ENCODE assay signal across 2 cellular contexts in the genomic region with DNA sequence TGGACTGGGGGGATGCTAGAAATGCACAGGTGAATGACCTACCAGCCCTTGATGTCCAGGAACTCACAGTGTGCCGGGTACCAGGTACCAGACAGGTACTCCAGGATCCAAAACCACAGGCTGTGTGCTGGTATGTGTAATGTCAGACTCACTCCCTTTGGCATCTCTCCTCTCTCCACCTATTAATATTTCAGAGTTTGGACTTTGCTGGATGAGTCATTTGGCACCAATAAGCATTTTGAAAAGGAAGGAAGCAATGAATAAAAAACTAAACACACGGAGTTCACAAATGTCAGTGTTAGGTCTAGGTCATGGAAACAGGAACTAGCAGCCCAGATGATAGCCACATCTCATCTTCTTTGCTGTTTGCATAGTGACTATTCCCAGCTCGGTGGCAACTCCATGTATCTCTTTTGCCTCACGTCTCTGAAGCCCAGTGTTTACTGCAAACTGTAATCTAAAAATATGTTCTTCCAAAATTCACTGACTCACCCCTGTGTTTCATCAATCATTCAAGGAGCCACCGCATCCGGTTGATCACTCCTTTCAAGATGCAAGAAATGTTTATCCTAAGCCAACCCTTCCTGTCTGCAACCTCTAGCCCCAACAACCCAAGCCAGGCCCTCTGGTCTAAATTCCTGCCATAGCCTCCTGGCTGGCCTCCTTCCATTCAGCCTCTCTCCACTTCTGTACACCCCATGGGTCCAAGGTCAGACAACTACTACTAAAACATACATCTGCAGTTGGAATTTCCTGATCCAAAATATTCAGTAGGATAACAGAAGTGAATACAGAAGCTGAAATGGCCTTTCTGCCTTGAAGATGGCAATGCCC.
A peak's percentile ranks its signal among the peaks of the same experiment; 100 is the strongest.
TF ChIP-seq lines count a peak whose summit lies in the region.

No MANE protein-coding gene starts in this region.

TF ChIP-seq in K562, 482 proteins besides CTCF, POLR2A, EP300 and RAD21 (continued from another document and continues in another):
- TF ChIP-seq, protein P1, sequence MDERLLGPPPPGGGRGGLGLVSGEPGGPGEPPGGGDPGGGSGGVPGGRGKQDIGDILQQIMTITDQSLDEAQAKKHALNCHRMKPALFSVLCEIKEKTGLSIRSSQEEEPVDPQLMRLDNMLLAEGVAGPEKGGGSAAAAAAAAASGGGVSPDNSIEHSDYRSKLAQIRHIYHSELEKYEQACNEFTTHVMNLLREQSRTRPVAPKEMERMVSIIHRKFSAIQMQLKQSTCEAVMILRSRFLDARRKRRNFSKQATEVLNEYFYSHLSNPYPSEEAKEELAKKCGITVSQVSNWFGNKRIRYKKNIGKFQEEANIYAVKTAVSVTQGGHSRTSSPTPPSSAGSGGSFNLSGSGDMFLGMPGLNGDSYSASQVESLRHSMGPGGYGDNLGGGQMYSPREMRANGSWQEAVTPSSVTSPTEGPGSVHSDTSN (CRISPR knock-in tag; IDR thresholded peaks at IDR 0.05; ENCODE audit: low read depth) = no peak
- TF ChIP-seq, protein P1 (tag; conservative IDR thresholded peaks at IDR 0.05; ENCODE audit: low read depth) = peak; percentile 87
- TF ChIP-seq SMARCE1 (IDR thresholded peaks at IDR 0.05) (peak; percentile 90), OTX1 (CRISPR knock-in tag; IDR thresholded peaks at IDR 0.05) (no peak), JUN (IDR thresholded peaks at IDR 0.05; ENCODE audit: borderline replicate concordance, low read depth, low read length) (peak; percentile 61), JUN (CRISPR knock-in tag; IDR thresholded peaks at IDR 0.05; ENCODE audit: borderline replicate concordance) (no peak), TFAP4 (CRISPR knock-in tag; IDR thresholded peaks at IDR 0.05; ENCODE audit: borderline replicate concordance) (peak; percentile 47; the same call in 1 of the 2 replicates), ETV1 (tag; conservative IDR thresholded peaks at IDR 0.05; ENCODE audit: low read depth) (peak; percentile 93), FOXA3 (CRISPR knock-in tag; conservative IDR thresholded peaks at IDR 0.05 in 1 of 2, IDR thresholded peaks at IDR 0.05 in 1 of 2) (peak; percentile 89 to 97), ZNF551 (CRISPR knock-in tag; IDR thresholded peaks at IDR 0.05) (no peak), POLR2G (IDR thresholded peaks at IDR 0.05; ENCODE audit: low read depth, low read length) (no peak), ZNF584 (CRISPR knock-in tag; IDR thresholded peaks at IDR 0.05; ENCODE audit: low read depth) (no peak), ATF7 (IDR thresholded peaks at IDR 0.05) (peak; percentile 60), KLF10 (CRISPR knock-in tag; IDR thresholded peaks at IDR 0.05) (no peak), ZNF316 (IDR thresholded peaks at IDR 0.05) (peak; percentile 78), ZZZ3 (IDR thresholded peaks at IDR 0.05) (no peak), ZFP36 (IDR thresholded peaks at IDR 0.05; ENCODE audit: low read depth, low read length, partially characterized antibody) (peak; percentile 62), CBFA2T2 (conservative IDR thresholded peaks at IDR 0.05) (peak; percentile 66), BRD9 (IDR thresholded peaks at IDR 0.05; ENCODE audit: low read depth, partially characterized antibody) (no peak)
- TF ChIP-seq, protein P2, sequence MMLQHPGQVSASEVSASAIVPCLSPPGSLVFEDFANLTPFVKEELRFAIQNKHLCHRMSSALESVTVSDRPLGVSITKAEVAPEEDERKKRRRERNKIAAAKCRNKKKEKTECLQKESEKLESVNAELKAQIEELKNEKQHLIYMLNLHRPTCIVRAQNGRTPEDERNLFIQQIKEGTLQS (IDR thresholded peaks at IDR 0.05) = peak; percentile 87
- TF ChIP-seq, protein P2 (CRISPR knock-in tag; conservative IDR thresholded peaks at IDR 0.05) = no peak

TF ChIP-seq in HepG2, 621 proteins besides CTCF, POLR2A, EP300 and RAD21 (continued from another document and continues in another):
- TF ChIP-seq, protein P3, sequence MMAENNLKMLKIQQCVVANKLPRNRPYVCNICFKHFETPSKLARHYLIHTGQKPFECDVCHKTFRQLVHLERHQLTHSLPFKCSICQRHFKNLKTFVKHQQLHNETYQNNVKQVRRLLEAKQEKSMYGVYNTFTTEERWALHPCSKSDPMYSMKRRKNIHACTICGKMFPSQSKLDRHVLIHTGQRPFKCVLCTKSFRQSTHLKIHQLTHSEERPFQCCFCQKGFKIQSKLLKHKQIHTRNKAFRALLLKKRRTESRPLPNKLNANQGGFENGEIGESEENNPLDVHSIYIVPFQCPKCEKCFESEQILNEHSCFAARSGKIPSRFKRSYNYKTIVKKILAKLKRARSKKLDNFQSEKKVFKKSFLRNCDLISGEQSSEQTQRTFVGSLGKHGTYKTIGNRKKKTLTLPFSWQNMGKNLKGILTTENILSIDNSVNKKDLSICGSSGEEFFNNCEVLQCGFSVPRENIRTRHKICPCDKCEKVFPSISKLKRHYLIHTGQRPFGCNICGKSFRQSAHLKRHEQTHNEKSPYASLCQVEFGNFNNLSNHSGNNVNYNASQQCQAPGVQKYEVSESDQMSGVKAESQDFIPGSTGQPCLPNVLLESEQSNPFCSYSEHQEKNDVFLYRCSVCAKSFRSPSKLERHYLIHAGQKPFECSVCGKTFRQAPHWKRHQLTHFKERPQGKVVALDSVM (CRISPR knock-in tag; IDR thresholded peaks at IDR 0.05) = peak; percentile 99
- TF ChIP-seq NR2F1 (CRISPR knock-in tag; IDR thresholded peaks at IDR 0.05) (peak; percentile 43 to 47; a peak in 3 of 4 replicates), ZNF326 (CRISPR knock-in tag; IDR thresholded peaks at IDR 0.05; ENCODE audit: borderline replicate concordance) (no peak), BRD4 (CRISPR knock-in tag; IDR thresholded peaks at IDR 0.05) (no peak), PHF21A (CRISPR knock-in tag; IDR thresholded peaks at IDR 0.05) (peak; percentile 67), IRF2 (CRISPR knock-in tag; IDR thresholded peaks at IDR 0.05) (peak; percentile 79; the same call in 1 of the 2 replicates), RBFOX2 (IDR thresholded peaks at IDR 0.05; ENCODE audit: low read depth, low read length) (no peak; the same call in 1 of the 2 replicates), TCF12 (IDR thresholded peaks at IDR 0.05) (no peak), TCF12 (CRISPR knock-in tag; IDR thresholded peaks at IDR 0.05) (no peak), ERF (CRISPR knock-in tag; IDR thresholded peaks at IDR 0.05) (peak; percentile 86; the same call in 1 of the 2 replicates), SCMH1 (CRISPR knock-in tag; IDR thresholded peaks at IDR 0.05; ENCODE audit: borderline replicate concordance) (no peak), ZNF609 (CRISPR knock-in tag; IDR thresholded peaks at IDR 0.05; ENCODE audit: borderline replicate concordance) (peak; percentile 26; the same call in 1 of the 2 replicates), PRPF4 (IDR thresholded peaks at IDR 0.05; ENCODE audit: low read depth, low read length, poor library complexity, severe bottlenecking) (no peak), SOX6 (IDR thresholded peaks at IDR 0.05) (no peak), SOX6 (CRISPR knock-in tag; IDR thresholded peaks at IDR 0.05) (peak; percentile 55), NKX3-1 (CRISPR knock-in tag; IDR thresholded peaks at IDR 0.05) (0 out of 2 replicates have a peak, but pooled peaks have one; percentile 58), ZFP1 (CRISPR knock-in tag; IDR thresholded peaks at IDR 0.05) (no peak), SALL1 (CRISPR knock-in tag; IDR thresholded peaks at IDR 0.05) (peak; percentile 83), ZNF878 (CRISPR knock-in tag; IDR thresholded peaks at IDR 0.05) (peak; percentile 75; the same call in 1 of the 2 replicates), TBP (CRISPR knock-in tag; IDR thresholded peaks at IDR 0.05) (no peak), ZNF274 (CRISPR knock-in tag; IDR thresholded peaks at IDR 0.05) (no peak), PHF20 (CRISPR knock-in tag; IDR thresholded peaks at IDR 0.05) (no peak), ARID2 (CRISPR knock-in tag; IDR thresholded peaks at IDR 0.05; ENCODE audit: borderline replicate concordance) (no peak), ZNF446 (CRISPR knock-in tag; IDR thresholded peaks at IDR 0.05) (no peak), CEBPG (CRISPR knock-in tag; IDR thresholded peaks at IDR 0.05) (peak; percentile 26)
- TF ChIP-seq, protein P4, sequence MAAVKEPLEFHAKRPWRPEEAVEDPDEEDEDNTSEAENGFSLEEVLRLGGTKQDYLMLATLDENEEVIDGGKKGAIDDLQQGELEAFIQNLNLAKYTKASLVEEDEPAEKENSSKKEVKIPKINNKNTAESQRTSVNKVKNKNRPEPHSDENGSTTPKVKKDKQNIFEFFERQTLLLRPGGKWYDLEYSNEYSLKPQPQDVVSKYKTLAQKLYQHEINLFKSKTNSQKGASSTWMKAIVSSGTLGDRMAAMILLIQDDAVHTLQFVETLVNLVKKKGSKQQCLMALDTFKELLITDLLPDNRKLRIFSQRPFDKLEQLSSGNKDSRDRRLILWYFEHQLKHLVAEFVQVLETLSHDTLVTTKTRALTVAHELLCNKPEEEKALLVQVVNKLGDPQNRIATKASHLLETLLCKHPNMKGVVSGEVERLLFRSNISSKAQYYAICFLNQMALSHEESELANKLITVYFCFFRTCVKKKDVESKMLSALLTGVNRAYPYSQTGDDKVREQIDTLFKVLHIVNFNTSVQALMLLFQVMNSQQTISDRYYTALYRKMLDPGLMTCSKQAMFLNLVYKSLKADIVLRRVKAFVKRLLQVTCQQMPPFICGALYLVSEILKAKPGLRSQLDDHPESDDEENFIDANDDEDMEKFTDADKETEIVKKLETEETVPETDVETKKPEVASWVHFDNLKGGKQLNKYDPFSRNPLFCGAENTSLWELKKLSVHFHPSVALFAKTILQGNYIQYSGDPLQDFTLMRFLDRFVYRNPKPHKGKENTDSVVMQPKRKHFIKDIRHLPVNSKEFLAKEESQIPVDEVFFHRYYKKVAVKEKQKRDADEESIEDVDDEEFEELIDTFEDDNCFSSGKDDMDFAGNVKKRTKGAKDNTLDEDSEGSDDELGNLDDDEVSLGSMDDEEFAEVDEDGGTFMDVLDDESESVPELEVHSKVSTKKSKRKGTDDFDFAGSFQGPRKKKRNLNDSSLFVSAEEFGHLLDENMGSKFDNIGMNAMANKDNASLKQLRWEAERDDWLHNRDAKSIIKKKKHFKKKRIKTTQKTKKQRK (IDR thresholded peaks at IDR 0.05; ENCODE audit: low read length) = no peak
- TF ChIP-seq, protein P5, sequence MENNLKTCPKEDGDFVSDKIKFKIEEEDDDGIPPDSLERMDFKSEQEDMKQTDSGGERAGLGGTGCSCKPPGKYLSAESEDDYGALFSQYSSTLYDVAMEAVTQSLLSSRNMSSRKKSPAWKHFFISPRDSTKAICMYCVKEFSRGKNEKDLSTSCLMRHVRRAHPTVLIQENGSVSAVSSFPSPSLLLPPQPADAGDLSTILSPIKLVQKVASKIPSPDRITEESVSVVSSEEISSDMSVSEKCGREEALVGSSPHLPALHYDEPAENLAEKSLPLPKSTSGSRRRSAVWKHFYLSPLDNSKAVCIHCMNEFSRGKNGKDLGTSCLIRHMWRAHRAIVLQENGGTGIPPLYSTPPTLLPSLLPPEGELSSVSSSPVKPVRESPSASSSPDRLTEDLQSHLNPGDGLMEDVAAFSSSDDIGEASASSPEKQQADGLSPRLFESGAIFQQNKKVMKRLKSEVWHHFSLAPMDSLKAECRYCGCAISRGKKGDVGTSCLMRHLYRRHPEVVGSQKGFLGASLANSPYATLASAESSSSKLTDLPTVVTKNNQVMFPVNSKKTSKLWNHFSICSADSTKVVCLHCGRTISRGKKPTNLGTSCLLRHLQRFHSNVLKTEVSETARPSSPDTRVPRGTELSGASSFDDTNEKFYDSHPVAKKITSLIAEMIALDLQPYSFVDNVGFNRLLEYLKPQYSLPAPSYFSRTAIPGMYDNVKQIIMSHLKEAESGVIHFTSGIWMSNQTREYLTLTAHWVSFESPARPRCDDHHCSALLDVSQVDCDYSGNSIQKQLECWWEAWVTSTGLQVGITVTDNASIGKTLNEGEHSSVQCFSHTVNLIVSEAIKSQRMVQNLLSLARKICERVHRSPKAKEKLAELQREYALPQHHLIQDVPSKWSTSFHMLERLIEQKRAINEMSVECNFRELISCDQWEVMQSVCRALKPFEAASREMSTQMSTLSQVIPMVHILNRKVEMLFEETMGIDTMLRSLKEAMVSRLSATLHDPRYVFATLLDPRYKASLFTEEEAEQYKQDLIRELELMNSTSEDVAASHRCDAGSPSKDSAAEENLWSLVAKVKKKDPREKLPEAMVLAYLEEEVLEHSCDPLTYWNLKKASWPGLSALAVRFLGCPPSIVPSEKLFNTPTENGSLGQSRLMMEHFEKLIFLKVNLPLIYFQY (CRISPR knock-in tag; IDR thresholded peaks at IDR 0.05; ENCODE audit: borderline replicate concordance) = peak; percentile 41; the same call in 1 of the 2 replicates
